Comparison of ENCODE assay signal across 29 cellular contexts in the genomic region with DNA sequence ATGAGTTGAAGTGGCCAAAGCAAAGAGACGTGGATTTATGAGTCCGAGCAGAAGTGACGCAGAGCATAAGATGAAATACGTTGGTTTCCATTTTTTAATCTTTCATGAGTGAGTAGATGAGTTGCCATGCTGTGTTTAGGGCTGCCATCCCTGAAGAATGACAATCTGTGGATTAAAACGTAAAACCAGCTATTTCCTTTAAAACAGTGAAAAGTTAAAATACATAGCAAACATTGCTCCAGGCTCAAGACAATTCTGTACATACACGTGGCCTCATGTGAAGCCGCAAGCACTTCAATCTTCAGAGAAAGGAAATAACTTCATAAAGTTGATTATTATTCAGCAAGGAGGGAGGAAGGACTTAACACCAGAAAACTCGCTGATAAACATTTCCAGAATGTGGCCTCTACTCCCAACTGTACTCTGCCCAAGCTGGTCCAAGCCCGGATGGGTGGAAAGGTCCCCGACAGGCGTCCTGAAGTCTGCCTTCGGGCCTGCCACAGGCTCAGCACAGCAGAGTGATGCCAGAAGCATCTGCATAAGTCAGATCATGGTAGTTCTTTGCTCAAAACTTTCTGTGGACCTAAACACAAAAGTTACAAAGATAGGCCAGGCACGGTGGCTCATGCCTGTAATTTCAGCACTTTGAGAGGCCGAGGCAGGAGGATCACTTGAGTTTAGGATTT. TPM values are rescaled to one million over a fixed set of nuclear protein-coding genes. Genes with fewer than 3 reads are reported as not detected.
"Had no signal": no experiment of that assay in that cellular context is flagged by ENCODE, and none has a peak within 500 bp of the region (broad histone marks: within the 10 kb centered on the region; RNA-seq: fewer than 3 reads in every experiment).

No MANE protein-coding gene starts in this region.

- H3K4me3 ChIP-seq: heart left ventricle, neural progenitor cell, prostate gland, right lobe of liver, spleen, testis, tibial nerve, upper lobe of right lung, vagina had no signal

- H3K4me1 ChIP-seq: foreskin keratinocyte, heart left ventricle, parathyroid adenoma, prostate gland, right lobe of liver, testis, tibial nerve, upper lobe of right lung, vagina had no signal

- H3K27ac ChIP-seq: epithelial cell of prostate, foreskin keratinocyte, heart left ventricle, neural progenitor cell, parathyroid adenoma, prostate gland, right lobe of liver, spleen, testis, tibial nerve, upper lobe of right lung, vagina had no signal

- H3K36me3 ChIP-seq: heart left ventricle, neural progenitor cell, prostate gland, right lobe of liver, spleen, upper lobe of right lung, vagina had no signal

- H3K27me3 ChIP-seq: foreskin keratinocyte, neural progenitor cell, right lobe of liver, spleen, testis, tibial nerve, upper lobe of right lung, vagina had no signal

- H3K4me2 ChIP-seq: neural progenitor cell had no signal

- H3K9me3 ChIP-seq: heart left ventricle, prostate gland, right lobe of liver, spleen, testis, tibial nerve, upper lobe of right lung, vagina had no signal

- H2AFZ ChIP-seq: neural progenitor cell, parathyroid adenoma had no signal

- H3K9ac ChIP-seq: neural progenitor cell, parathyroid adenoma had no signal

- DNase-seq: effector memory CD4-positive, alpha-beta T cell; foreskin keratinocyte; heart left ventricle; hippocampal formation; left colon; mammary epithelial cell; natural killer cell; occipital lobe; right lobe of liver; spleen; stimulated activated CD4-positive, alpha-beta T cell treated with anti-CD3 and anti-CD28 coated beads, Interleukin-15, amount 100 ng/mL, for 24 hours; stimulated activated CD4-positive, alpha-beta T cell treated with anti-CD3 and anti-CD28 coated beads, Interleukin-1b, Interleukin-23, amount 100 ng/mL, for 48 hours; stimulated activated CD4-positive, alpha-beta T cell treated with anti-CD3 and anti-CD28 coated beads, Interleukin-4, amount 100 ng/mL, for 4 hours; stimulated activated naive B cell treated with anti-CD40 and anti-IgM and Interleukin-4, amounts not matched to agents 10 μg/mL and 1 μg/mL and 100 μg/mL, for 72 hours; stimulated activated naive CD8-positive, alpha-beta T cell treated with anti-CD3 and anti-CD28 coated beads, Interleukin-15, amount 100 ng/mL, for 72 hours; testis; upper lobe of right lung had no signal

RNA-seq across cellular contexts. Expression of gene UTS2, which starts 0.6 kb away (rescaled TPM):
- total RNA-seq: foreskin keratinocyte, glomerular endothelial cell, kidney epithelial cell, left colon, mammary epithelial cell, mesothelial cell of epicardium, mucosa of gallbladder, myocyte, occipital lobe, prostate gland, renal cortical epithelial cell, right lobe of liver, testis, upper lobe of right lung had no signal
- polyA plus RNA-seq: foreskin keratinocyte, heart left ventricle, mammary epithelial cell had no signal
